ENCODE assay signal across 28 cellular contexts in genomic region chr2:120600786-120601185, GRCh38.
"Had no signal": no experiment of that assay in that cellular context is flagged by ENCODE, and none has a peak within 500 bp of the region (broad histone marks: within the 10 kb centered on the region; RNA-seq: fewer than 3 reads in every experiment).

No MANE protein-coding gene starts in this region.

- H3K4me3 Mint-ChIP-seq: activated naive CD4-positive, alpha-beta T cell treated with anti-CD3 and anti-CD28 coated beads for 36 hours; activated naive CD8-positive, alpha-beta T cell; activated T-helper 17 cell treated with anti-CD3 and anti-CD28 coated beads, Interleukin-2, amount 50 U/mL, for 72 hours; T-helper 1 cell treated with Interleukin-12 subunit alpha and Interleukin-12 subunit beta and Interleukin-4 antibody, amounts not matched to agents 30 μg/mL and 1 μg/mL, for 36 hours; WTC11 had no signal

- H3K9me3 ChIP-seq: MG63 had no signal

- H3K4me1 Mint-ChIP-seq: activated T-helper 17 cell treated with anti-CD3 and anti-CD28 coated beads, Interleukin-2, amount 50 U/mL, for 72 hours had no signal

- H3K27me3 ChIP-seq: brain microvascular endothelial cell, MG63 had no signal

- H3K36me3 Mint-ChIP-seq: activated naive CD8-positive, alpha-beta T cell; WTC11 had no signal

- H3K9me3 Mint-ChIP-seq: activated naive CD4-positive, alpha-beta T cell treated with anti-CD3 and anti-CD28 coated beads for 36 hours; activated T-helper 17 cell treated with anti-CD3 and anti-CD28 coated beads, Interleukin-2, amount 50 U/mL, for 72 hours; T-helper 1 cell treated with Interleukin-12 subunit alpha and Interleukin-12 subunit beta and Interleukin-4 antibody, amounts not matched to agents 30 μg/mL and 1 μg/mL, for 36 hours; WTC11 had no signal

- H3K27ac Mint-ChIP-seq: activated naive CD4-positive, alpha-beta T cell treated with anti-CD3 and anti-CD28 coated beads for 36 hours; activated naive CD8-positive, alpha-beta T cell; activated T-helper 17 cell treated with anti-CD3 and anti-CD28 coated beads, Interleukin-2, amount 50 U/mL, for 72 hours; T-helper 1 cell treated with Interleukin-12 subunit alpha and Interleukin-12 subunit beta and Interleukin-4 antibody, amounts not matched to agents 30 μg/mL and 1 μg/mL, for 36 hours; WTC11 had no signal

- DNase-seq: activated CD4-positive, alpha-beta T cell treated with anti-CD3 and anti-CD28 coated beads for 48 hours; activated CD4-positive, alpha-beta T cell treated with anti-CD3 and anti-CD28 coated beads, Interleukin-2, amount 50 U/mL, for 4 hours; activated CD4-positive, CD25-positive, alpha-beta regulatory T cell treated with anti-CD3 and anti-CD28 coated beads, Interleukin-2, amount 50 U/mL, for 72 hours; activated gamma-delta T cell; activated naive CD4-positive, alpha-beta T cell treated with anti-CD3 and anti-CD28 coated beads for 36 hours; activated T-cell treated with anti-CD3 and anti-CD28 coated beads, Interleukin-2, amount 50 U/mL, for 48 hours; amygdala; brain microvascular endothelial cell; MG63; MV-4-11; NCI-H1092 treated with DMSO at 0.1 percent for 48 hours; NCI-H1436; NCI-H1694 treated with DMSO at 0.1 percent for 48 hours; NCI-H2029 treated with DMSO at 0.1 percent for 48 hours; NCI-H345; NCI-H510A; NCI-H526 treated with DMSO at 0.1 percent for 48 hours; NCI-H82; NK-92 treated with Interleukin-12 subunit alpha and Interleukin-12 subunit beta, amount 100 ng/mL, for 24 hours; OCI-M1; RPMI8226; SHP77; T-helper 9 cell had no signal

- ATAC-seq: activated T-helper 17 cell treated with anti-CD3 and anti-CD28 coated beads, Interleukin-2, amount 50 U/mL, for 72 hours; Panc1; WTC11 had no signal

- H3K27ac ChIP-seq: brain microvascular endothelial cell had no signal

- H3K4me3 ChIP-seq: MG63 had no signal

- H3K36me3 ChIP-seq: brain microvascular endothelial cell, MG63 had no signal
